ENCODE assay signal across 8 cellular contexts in genomic region chr1:9823943-9824701, GRCh38. TPM values are rescaled to one million over a fixed set of nuclear protein-coding genes. Genes with fewer than 3 reads are reported as not detected.
DNase-seq lines count a peak whose midpoint lies in the region; ATAC-seq and TF ChIP-seq lines count a peak whose summit lies in the region.

TSS of gene CLSTN1 (minus strand) at chr1:9823965. CDS start at chr1:9823733, 232 bp downstream.

- peaks cover 30% of the 10 kb centered on the region for H3F3A ChIP-seq in SK-N-SH (replicated peaks; ENCODE audit: insufficient read depth)

- WGBS in SK-N-SH (ENCODE audit: low lambda C conversion rate) = 44% methylated on average over 14 of the region's 93 CpGs

- peak; percentile 76 to 93 (median 90) for DNase-seq in CD8-positive, alpha-beta T cell
- DNase-seq in LHCN-M2 (ENCODE audit: low read depth) (peak; percentile 81), SK-N-SH (peak; percentile 100), germinal center (ENCODE audit: low spot score) (peak; percentile 97), nucleus accumbens (lab: John Stamatoyannopoulos, UW) (peak in 54 of 56 donors; percentile 40 to 95 (median 82))
- peak; percentile 94 for DNase-seq in activated naive CD4-positive, alpha-beta T cell treated with anti-CD3 and anti-CD28 coated beads, Interleukin-2, amount 10 ng/mL, durations not matched to agents 7 days and 5 days

- H3K27ac ChIP-seq in CD8-positive, alpha-beta T cell (ENCODE audit: low read depth, low read length) = peak within 1 kb of the TSS; percentile 37
- peak within 1 kb of the TSS in 1 of 2 experiments; percentile 69; a peak in 2 of 4 replicates for H3K27ac ChIP-seq in SK-N-SH (ENCODE audit: low read depth in 2 of 2, low read length in 1 of 2)

- H3K27ac Mint-ChIP-seq in CD8-positive, alpha-beta T cell = peak within 1 kb of the TSS; percentile 89
- peak within 1 kb of the TSS; percentile 82 for H3K27ac Mint-ChIP-seq in activated naive CD4-positive, alpha-beta T cell treated with anti-CD3 and anti-CD28 coated beads, Interleukin-2, amount 10 ng/mL, durations not matched to agents 7 days and 5 days

- TF ChIP-seq CTCF in CD8-positive, alpha-beta T cell (IDR thresholded peaks at IDR 0.05) = no peak
- TF ChIP-seq CTCF in SK-N-SH (IDR thresholded peaks at IDR 0.05) = no peak
- no peak for TF ChIP-seq CTCF in subcutaneous adipose tissue (IDR thresholded peaks at IDR 0.05; ENCODE audit: low read depth)

- H3K9me3 Mint-ChIP-seq in CD8-positive, alpha-beta T cell = no peaks in the 10 kb centered on the region
- H3K9me3 Mint-ChIP-seq in activated naive CD4-positive, alpha-beta T cell treated with anti-CD3 and anti-CD28 coated beads, Interleukin-2, amount 10 ng/mL, durations not matched to agents 7 days and 5 days = no peaks in the 10 kb centered on the region

- H3K4me1 Mint-ChIP-seq in CD8-positive, alpha-beta T cell (ENCODE audit: low read depth) = peaks cover 43% of the 10 kb centered on the region
- peaks cover 53% of the 10 kb centered on the region for H3K4me1 Mint-ChIP-seq in activated naive CD4-positive, alpha-beta T cell treated with anti-CD3 and anti-CD28 coated beads, Interleukin-2, amount 10 ng/mL, durations not matched to agents 7 days and 5 days

- H3K9ac ChIP-seq in SK-N-SH = peak within 1 kb of the TSS; percentile 76

- H3K36me3 Mint-ChIP-seq in CD8-positive, alpha-beta T cell = peaks cover 4% of the 10 kb centered on the region
- peaks cover 10% of the 10 kb centered on the region for H3K36me3 Mint-ChIP-seq in activated naive CD4-positive, alpha-beta T cell treated with anti-CD3 and anti-CD28 coated beads, Interleukin-2, amount 10 ng/mL, durations not matched to agents 7 days and 5 days

- intact Hi-C loops in CD8-positive, alpha-beta T cell (cut with DNase I, micrococcal nuclease) = loop anchor here (1.0 to 10.0 kb wide), 14 partner anchors 39 to 868 kb away; partner anchors contain the start of genes H6PD (in 2 of the 2), TMEM201 (in 2 of the 2), CTNNBIP1 (in 1 of the 2) and PGD (in 1 of the 2)

- CTCF ChIA-PET in CD8-positive, alpha-beta T cell (lab: Charles Lee) = interaction anchor here (0.7 to 3.2 kb wide), 3 partner anchors 39 to 195 kb away, joined by 3 to 12 read pairs (median 3); no protein-coding TSS in a partner anchor
- CTCF ChIA-PET in SK-N-SH (lab: Yijun Ruan, JAX) = no interaction called here
- CTCF ChIA-PET in activated naive CD4-positive, alpha-beta T cell treated with anti-CD3 and anti-CD28 coated beads, Interleukin-2, amount 10 ng/mL, durations not matched to agents 7 days and 5 days (lab: Charles Lee) = no interaction called here

- no peaks in the 10 kb centered on the region for H3K27me3 ChIP-seq in CD8-positive, alpha-beta T cell (ENCODE audit: insufficient read depth, low read length)
- no peaks in the 10 kb centered on the region for H3K27me3 ChIP-seq in SK-N-SH (ENCODE audit: insufficient read depth)

- no peak for TF ChIP-seq RAD21 in SK-N-SH (IDR thresholded peaks at IDR 0.05; ENCODE audit: low read length)

- H3K9me3 ChIP-seq in CD8-positive, alpha-beta T cell (ENCODE audit: low read length) = no peaks in the 10 kb centered on the region
- no peaks in the 10 kb centered on the region for H3K9me3 ChIP-seq in SK-N-SH

- H3K4me3 Mint-ChIP-seq in CD8-positive, alpha-beta T cell = peak within 1 kb of the TSS; percentile 96
- H3K4me3 Mint-ChIP-seq in activated naive CD4-positive, alpha-beta T cell treated with anti-CD3 and anti-CD28 coated beads, Interleukin-2, amount 10 ng/mL, durations not matched to agents 7 days and 5 days = peak within 1 kb of the TSS; percentile 90

- H2AFZ ChIP-seq in SK-N-SH (ENCODE audit: low read depth) = peak within 1 kb of the TSS; percentile 83; the same call in 1 of the 2 replicates

- H3K36me3 ChIP-seq in CD8-positive, alpha-beta T cell (ENCODE audit: insufficient read depth, low read length) = no peaks in the 10 kb centered on the region
- H3K36me3 ChIP-seq in SK-N-SH (replicated peaks in 1 of 2; ENCODE audit: control insufficient read depth in 1 of 2, insufficient read depth in 2 of 2, low read length in 1 of 2) = peaks cover 0 to 5% of the 10 kb centered on the region in 2 experiments

- no peaks in the 10 kb centered on the region for H3K27me3 Mint-ChIP-seq in CD8-positive, alpha-beta T cell (ENCODE audit: low read depth)
- H3K27me3 Mint-ChIP-seq in activated naive CD4-positive, alpha-beta T cell treated with anti-CD3 and anti-CD28 coated beads, Interleukin-2, amount 10 ng/mL, durations not matched to agents 7 days and 5 days = peaks cover 36% of the 10 kb centered on the region

- TF ChIP-seq EP300 in SK-N-SH (IDR thresholded peaks at IDR 0.05; ENCODE audit: borderline replicate concordance in 1 of 2, low read depth in 1 of 2, low read length in 1 of 2) = no peak

- peaks cover 36% of the 10 kb centered on the region for H3K4me1 ChIP-seq in CD8-positive, alpha-beta T cell (ENCODE audit: insufficient read depth, low read length)
- H3K4me1 ChIP-seq in SK-N-SH (ENCODE audit: control insufficient read depth in 1 of 2, insufficient read depth in 2 of 2, low read depth in 1 of 2, low read length in 1 of 2) = peaks cover 0 to 21% of the 10 kb centered on the region in 2 experiments; a peak in 3 of 4 replicates

- no peaks in the 10 kb centered on the region for H3K9me2 ChIP-seq in SK-N-SH

- ATAC-seq in CD8-positive, alpha-beta T cell = peak; percentile 72
- ATAC-seq in GM21526 (IDR thresholded peaks at IDR 0.05; ENCODE audit: low FRiP score, unreplicated experiment) = peak; percentile 46

- peaks cover 39% of the 10 kb centered on the region for H3K79me2 ChIP-seq in SK-N-SH (ENCODE audit: insufficient read depth)

- H4K20me1 ChIP-seq in SK-N-SH (ENCODE audit: insufficient read depth) = peaks cover 25% of the 10 kb centered on the region

- H3K4me2 ChIP-seq in SK-N-SH = peak within 1 kb of the TSS; percentile 94

- peak within 1 kb of the TSS; percentile 58 for H3K4me3 ChIP-seq in CD8-positive, alpha-beta T cell (ENCODE audit: low read depth, low read length)
- peak within 1 kb of the TSS; percentile 74 to 92 for H3K4me3 ChIP-seq in SK-N-SH (ENCODE audit: low read depth in 2 of 2, low read length in 1 of 2)

- POLR2A ChIA-PET in CD8-positive, alpha-beta T cell (lab: Charles Lee) = interaction anchor here (0.7 kb wide), 1 partner anchor 60 kb away, joined by 4 read pairs; no protein-coding TSS in a partner anchor
- POLR2A ChIA-PET in SK-N-SH (lab: Yijun Ruan, JAX) = no interaction called here

TF ChIP-seq in SK-N-SH, 30 proteins besides CTCF, POLR2A, EP300 and RAD21:
- TF ChIP-seq GABPA (IDR thresholded peaks at IDR 0.05; ENCODE audit: low read depth) (no peak), USF1 (IDR thresholded peaks at IDR 0.05; ENCODE audit: borderline replicate concordance, low read depth) (no peak), YY1 (IDR thresholded peaks at IDR 0.05; ENCODE audit: low read depth) (peak; percentile 85), NRF1 (IDR thresholded peaks at IDR 0.05; ENCODE audit: low read depth, low read length) (no peak), MAX (IDR thresholded peaks at IDR 0.05; ENCODE audit: low read depth) (no peak), TAF1 (IDR thresholded peaks at IDR 0.05; ENCODE audit: borderline replicate concordance, low read depth, low read length) (peak; percentile 75)

RNA-seq across cellular contexts. Expression of gene CLSTN1, which starts in this region (rescaled TPM):
- total RNA-seq in CD8-positive, alpha-beta T cell = 10 to 100 TPM; 50.0 to 51.1 TPM
- total RNA-seq in LHCN-M2 (2014; rRNA removed) (30.8 and 32.3 TPM in 2 replicates), subcutaneous adipose tissue (10 to 100 TPM; 17.9 to 29.7 (median 24.9) TPM)
- polyA plus RNA-seq in LHCN-M2 (2012) = 41.5 TPM
- polyA plus RNA-seq in SK-N-SH (2012; rRNA removed) = 23.1 and 59.6 TPM in 2 replicates
- 41.2 and 50.0 TPM in 2 replicates for polyA plus RNA-seq in SK-N-SH (2012; cell fraction: cytosol; rRNA removed)
- 82.8 and 84.4 TPM in 2 replicates for polyA plus RNA-seq in SK-N-SH (2012; cell fraction: nucleus; rRNA removed)
